In the genomic region with DNA sequence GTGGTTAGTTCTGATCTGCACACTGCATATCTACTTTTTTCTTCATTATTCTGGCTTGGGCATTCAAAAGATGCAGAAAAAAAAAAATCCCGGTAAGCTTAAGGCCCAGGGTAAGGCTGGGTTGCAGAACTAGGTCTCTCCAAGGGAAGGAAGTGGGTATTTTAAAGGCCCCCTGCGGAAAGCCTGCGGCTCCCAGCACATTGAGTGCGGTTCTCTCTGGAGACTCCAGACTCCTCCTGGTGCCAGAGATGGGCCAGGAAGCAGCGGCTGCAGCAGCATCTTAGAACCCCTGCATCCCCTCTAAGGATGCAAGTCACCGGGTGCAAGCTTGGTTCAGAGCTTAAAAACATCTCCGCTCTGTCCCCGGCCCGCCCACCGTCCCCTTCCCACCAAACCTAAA, we compare ENCODE assay signal across 8 cellular contexts. TPM values are rescaled to one million over a fixed set of nuclear protein-coding genes. Genes with fewer than 3 reads are reported as not detected.
A peak's percentile ranks its signal among the peaks of the same experiment; 100 is the strongest.
DNase-seq lines count a peak whose midpoint lies in the region; ATAC-seq and TF ChIP-seq lines count a peak whose summit lies in the region.

No MANE protein-coding gene starts in this region.

- no peak for DNase-seq in T-helper 1 cell
- no peak for DNase-seq in activated CD8-positive, alpha-beta T cell treated with anti-CD3 and anti-CD28 coated beads, Interleukin-2, amount 10 ng/mL, durations not matched to agents 7 days and 5 days
- peak; percentile 67 for DNase-seq in iPS-NIHi11 (ENCODE audit: low spot score)
- DNase-seq in stimulated activated naive CD8-positive, alpha-beta T cell treated with anti-CD3 and anti-CD28 coated beads, Interleukin-15, amount 100 ng/mL, for 72 hours: no peak
- no peak for DNase-seq in mucosa of gallbladder (ENCODE audit: low spot score)

- TF ChIP-seq CTCF in gastroesophageal sphincter (IDR thresholded peaks at IDR 0.05): no peak

- H3K36me3 Mint-ChIP-seq in T-helper 1 cell treated with Interleukin-12 subunit alpha and Interleukin-12 subunit beta and Interleukin-4 antibody, amounts not matched to agents 30 μg/mL and 1 μg/mL, for 36 hours (ENCODE audit: low read depth): no peaks in the 10 kb centered on the region
- H3K36me3 Mint-ChIP-seq in activated CD8-positive, alpha-beta T cell treated with anti-CD3 and anti-CD28 coated beads, Interleukin-2, amount 10 ng/mL, durations not matched to agents 7 days and 5 days (ENCODE audit: low read depth): no peaks in the 10 kb centered on the region

- no peak for TF ChIP-seq POLR2A in gastroesophageal sphincter (IDR thresholded peaks at IDR 0.05)

- H3K9me3 Mint-ChIP-seq in T-helper 1 cell treated with Interleukin-12 subunit alpha and Interleukin-12 subunit beta and Interleukin-4 antibody, amounts not matched to agents 30 μg/mL and 1 μg/mL, for 36 hours: no peaks in the 10 kb centered on the region
- H3K9me3 Mint-ChIP-seq in activated CD8-positive, alpha-beta T cell treated with anti-CD3 and anti-CD28 coated beads, Interleukin-2, amount 10 ng/mL, durations not matched to agents 7 days and 5 days (ENCODE audit: insufficient read depth): no peaks in the 10 kb centered on the region
- no peaks in the 10 kb centered on the region for H3K9me3 Mint-ChIP-seq in stimulated activated naive CD8-positive, alpha-beta T cell treated with anti-CD3 and anti-CD28 coated beads, Interleukin-15, amount 100 ng/mL, for 72 hours

- peaks cover 13% of the 10 kb centered on the region for H3K4me1 Mint-ChIP-seq in T-helper 1 cell treated with Interleukin-12 subunit alpha and Interleukin-12 subunit beta and Interleukin-4 antibody, amounts not matched to agents 30 μg/mL and 1 μg/mL, for 36 hours (ENCODE audit: low read depth)
- H3K4me1 Mint-ChIP-seq in activated CD8-positive, alpha-beta T cell treated with anti-CD3 and anti-CD28 coated beads, Interleukin-2, amount 10 ng/mL, durations not matched to agents 7 days and 5 days (ENCODE audit: low read depth): peaks cover 14% of the 10 kb centered on the region
- H3K4me1 Mint-ChIP-seq in stimulated activated naive CD8-positive, alpha-beta T cell treated with anti-CD3 and anti-CD28 coated beads, Interleukin-15, amount 100 ng/mL, for 72 hours: peaks cover 17% of the 10 kb centered on the region

- no peaks in the 10 kb centered on the region for H3K36me3 ChIP-seq in gastroesophageal sphincter

- no peak for TF ChIP-seq EP300 in gastroesophageal sphincter (IDR thresholded peaks at IDR 0.05)

- WGBS in gastroesophageal sphincter (ENCODE audit: low coverage in 1 of 2), 2 donors: 2 to 7% methylated on average over 6 of the region's 10 CpGs

- no peak overlapping the region for H3K27ac ChIP-seq in gastroesophageal sphincter

- H3K4me3 Mint-ChIP-seq in T-helper 1 cell treated with Interleukin-12 subunit alpha and Interleukin-12 subunit beta and Interleukin-4 antibody, amounts not matched to agents 30 μg/mL and 1 μg/mL, for 36 hours: peak overlapping the region; percentile 7
- H3K4me3 Mint-ChIP-seq in activated CD8-positive, alpha-beta T cell treated with anti-CD3 and anti-CD28 coated beads, Interleukin-2, amount 10 ng/mL, durations not matched to agents 7 days and 5 days: peak overlapping the region; percentile 34
- H3K4me3 Mint-ChIP-seq in stimulated activated naive CD8-positive, alpha-beta T cell treated with anti-CD3 and anti-CD28 coated beads, Interleukin-15, amount 100 ng/mL, for 72 hours: peak overlapping the region; percentile 73 to 76

- peaks cover 34% of the 10 kb centered on the region for H3K27me3 ChIP-seq in gastroesophageal sphincter

- peak overlapping the region in 1 of 2 donors; percentile 53 for H3K4me3 ChIP-seq in gastroesophageal sphincter

- CTCF ChIA-PET in activated CD8-positive, alpha-beta T cell treated with anti-CD3 and anti-CD28 coated beads, Interleukin-2, amount 10 ng/mL, durations not matched to agents 7 days and 5 days (lab: Charles Lee): interaction anchor here (1.1 to 1.8 kb wide), 4 partner anchors 41 to 167 kb away, joined by 4 to 5 read pairs (median 4); no protein-coding TSS in a partner anchor

- H3K27me3 Mint-ChIP-seq in T-helper 1 cell treated with Interleukin-12 subunit alpha and Interleukin-12 subunit beta and Interleukin-4 antibody, amounts not matched to agents 30 μg/mL and 1 μg/mL, for 36 hours (ENCODE audit: low read depth): peaks cover 49% of the 10 kb centered on the region
- peaks cover 41% of the 10 kb centered on the region for H3K27me3 Mint-ChIP-seq in activated CD8-positive, alpha-beta T cell treated with anti-CD3 and anti-CD28 coated beads, Interleukin-2, amount 10 ng/mL, durations not matched to agents 7 days and 5 days (ENCODE audit: low read depth)
- peaks cover 32% of the 10 kb centered on the region for H3K27me3 Mint-ChIP-seq in stimulated activated naive CD8-positive, alpha-beta T cell treated with anti-CD3 and anti-CD28 coated beads, Interleukin-15, amount 100 ng/mL, for 72 hours

- H3K4me1 ChIP-seq in gastroesophageal sphincter: peaks cover 0 to 15% (median 3%) of the 10 kb centered on the region in 3 donors

- no peaks in the 10 kb centered on the region for H3K9me3 ChIP-seq in gastroesophageal sphincter

- POLR2A ChIA-PET in activated CD8-positive, alpha-beta T cell treated with anti-CD3 and anti-CD28 coated beads, Interleukin-2, amount 10 ng/mL, durations not matched to agents 7 days and 5 days (lab: Charles Lee): no interaction called here

- ATAC-seq in activated CD8-positive, alpha-beta T cell treated with anti-CD3 and anti-CD28 coated beads, Interleukin-2, amount 10 ng/mL, durations not matched to agents 7 days and 5 days: peak; percentile 47
- ATAC-seq in stimulated activated naive CD8-positive, alpha-beta T cell treated with anti-CD3 and anti-CD28 coated beads, Interleukin-15, amount 100 ng/mL, for 72 hours: peak; percentile 23
- ATAC-seq in HG03039 (IDR thresholded peaks at IDR 0.05; ENCODE audit: unreplicated experiment): no peak
- no peak for ATAC-seq in gastroesophageal sphincter

- H3K27ac Mint-ChIP-seq in T-helper 1 cell treated with Interleukin-12 subunit alpha and Interleukin-12 subunit beta and Interleukin-4 antibody, amounts not matched to agents 30 μg/mL and 1 μg/mL, for 36 hours: no peak overlapping the region
- H3K27ac Mint-ChIP-seq in activated CD8-positive, alpha-beta T cell treated with anti-CD3 and anti-CD28 coated beads, Interleukin-2, amount 10 ng/mL, durations not matched to agents 7 days and 5 days: no peak overlapping the region
- H3K27ac Mint-ChIP-seq in stimulated activated naive CD8-positive, alpha-beta T cell treated with anti-CD3 and anti-CD28 coated beads, Interleukin-15, amount 100 ng/mL, for 72 hours: peak overlapping the region in 1 of 2 donors; percentile 24

RNA-seq across cellular contexts. Expression of a gene that starts 49.5 kb away (rescaled TPM):
- total RNA-seq in activated CD8-positive, alpha-beta T cell treated with anti-CD3 and anti-CD28 coated beads, Interleukin-2, amount 10 ng/mL, durations not matched to agents 7 days and 5 days: 1 to 10 TPM; 8.2 to 8.7 TPM
- total RNA-seq in mucosa of gallbladder: 82.0 TPM
- 10 to 100 TPM; 55.5 to 95.8 (median 77.0) TPM for total RNA-seq in gastroesophageal sphincter

Comparison
In these comparisons a context has a peak if more than half of its experiments do, and no peak if none do; other contexts are left out.
1. H3K4me3 Mint-ChIP-seq: peak in every context shown above with its lines; median percentile 74 in stimulated activated naive CD8-positive, alpha-beta T cell treated with anti-CD3 and anti-CD28 coated beads, Interleukin-15, amount 100 ng/mL, for 72 hours; 34 in activated CD8-positive, alpha-beta T cell treated with anti-CD3 and anti-CD28 coated beads, Interleukin-2, amount 10 ng/mL, durations not matched to agents 7 days and 5 days; 7 in T-helper 1 cell treated with Interleukin-12 subunit alpha and Interleukin-12 subunit beta and Interleukin-4 antibody, amounts not matched to agents 30 μg/mL and 1 μg/mL, for 36 hours.
2. ATAC-seq: peak in activated CD8-positive, alpha-beta T cell treated with anti-CD3 and anti-CD28 coated beads, Interleukin-2, amount 10 ng/mL, durations not matched to agents 7 days and 5 days (single experiment) and stimulated activated naive CD8-positive, alpha-beta T cell treated with anti-CD3 and anti-CD28 coated beads, Interleukin-15, amount 100 ng/mL, for 72 hours (single experiment); none in HG03039 (single experiment) and gastroesophageal sphincter (single experiment).